In genomic region chr3:15683253-15683652, GRCh38 we compare ENCODE assay signal across 18 cellular contexts.
DNase-seq lines count a peak whose midpoint lies in the region; ATAC-seq and TF ChIP-seq lines count a peak whose summit lies in the region.
"Had no signal": no experiment of that assay in that cellular context is flagged by ENCODE, and none has a peak within 500 bp of the region (broad histone marks: within the 10 kb centered on the region; RNA-seq: fewer than 3 reads in every experiment).

No MANE protein-coding gene starts in this region.

- H3K4me1 Mint-ChIP-seq in CD14-positive monocyte = peaks cover 41% of the 10 kb centered on the region
- H3K4me1 Mint-ChIP-seq: stimulated activated naive B cell treated with anti-CD40 and anti-IgM and Interleukin-4, amounts not matched to agents 10 μg/mL and 1 μg/mL and 100 μg/mL, for 72 hours had no signal

- H3K4me1 ChIP-seq in gastrocnemius medialis = peaks cover 12 to 17% of the 10 kb centered on the region in 2 donors
- no peaks in the 10 kb centered on the region for H3K4me1 ChIP-seq in colonic mucosa
- H3K4me1 ChIP-seq: SJSA1 had no signal

- in situ Hi-C loops in gastrocnemius medialis (cut with MboI; ENCODE audit: low sequenced_read_pairs in 4 of 4) = no loop called here

- H3K27ac ChIP-seq in gastrocnemius medialis (peak overlapping the region; percentile 12 to 75 (median 60)), colonic mucosa (no peak overlapping the region)
- H3K27ac ChIP-seq: cardiac muscle cell, SJSA1 had no signal

- H3K9me3 ChIP-seq in gastrocnemius medialis (no peaks in the 10 kb centered on the region), colonic mucosa (no peaks in the 10 kb centered on the region)
- H3K9me3 ChIP-seq: SJSA1, spleen had no signal

- H3K27ac Mint-ChIP-seq in CD14-positive monocyte = peak overlapping the region; percentile 68 to 86 (median 79)
- H3K27ac Mint-ChIP-seq: activated CD4-positive, alpha-beta memory T cell treated with anti-CD3 and anti-CD28 coated beads, Interleukin-2, amount 10 ng/mL, durations not matched to agents 7 days and 5 days; stimulated activated naive B cell treated with anti-CD40 and anti-IgM and Interleukin-4, amounts not matched to agents 10 μg/mL and 1 μg/mL and 100 μg/mL, for 72 hours had no signal

- ATAC-seq in gastrocnemius medialis (no peak), GM21723 (IDR thresholded peaks at IDR 0.05; ENCODE audit: unreplicated experiment) (no peak)
- ATAC-seq: stimulated activated naive B cell treated with anti-CD40 and anti-IgM and Interleukin-4, amounts not matched to agents 10 μg/mL and 1 μg/mL and 100 μg/mL, for 72 hours had no signal

- H3K27me3 ChIP-seq in gastrocnemius medialis (no peaks in the 10 kb centered on the region), colonic mucosa (no peaks in the 10 kb centered on the region)
- H3K27me3 ChIP-seq: cardiac muscle cell, SJSA1, spleen had no signal

- intact Hi-C loops in CD14-positive monocyte (cut with micrococcal nuclease) (loop anchor here in 1 of 2 donors (10.0 kb wide), 2 partner anchors 48 to 122 kb away; no protein-coding TSS in a partner anchor), gastrocnemius medialis (cut with DNase I; ENCODE audit: low total_unique reads) (no loop called here), colonic mucosa (cut with DNase I) (no loop called here)

- TF ChIP-seq POLR2A in NB4 (IDR thresholded peaks at IDR 0.05; ENCODE audit: extremely low read depth, insufficient read length) (no peak), gastrocnemius medialis (IDR thresholded peaks at IDR 0.05) (no peak)

- no peak overlapping the region for H3K4me3 ChIP-seq in NB4 (ENCODE audit: low read depth, low read length)
- H3K4me3 ChIP-seq in gastrocnemius medialis = no peak overlapping the region
- no peak overlapping the region for H3K4me3 ChIP-seq in colonic mucosa
- H3K4me3 ChIP-seq: cardiac muscle cell, SJSA1, spleen had no signal

- H3K36me3 ChIP-seq in gastrocnemius medialis (peaks cover 0 to 45% of the 10 kb centered on the region in 2 donors), colonic mucosa (peaks cover 6% of the 10 kb centered on the region)

- H3K9me3 Mint-ChIP-seq in CD14-positive monocyte = peaks cover 0 to 2% (median 0%) of the 10 kb centered on the region in 7 donors
- H3K9me3 Mint-ChIP-seq: activated CD4-positive, alpha-beta memory T cell treated with anti-CD3 and anti-CD28 coated beads, Interleukin-2, amount 10 ng/mL, durations not matched to agents 7 days and 5 days; stimulated activated naive B cell treated with anti-CD40 and anti-IgM and Interleukin-4, amounts not matched to agents 10 μg/mL and 1 μg/mL and 100 μg/mL, for 72 hours had no signal

- no peak overlapping the region for H3K9ac ChIP-seq in colonic mucosa (ENCODE audit: low read depth in 2 of 2, low read length in 2 of 2)

- peak overlapping the region; percentile 6 to 70 for H3K4me3 Mint-ChIP-seq in CD14-positive monocyte
- H3K4me3 Mint-ChIP-seq: activated CD4-positive, alpha-beta memory T cell treated with anti-CD3 and anti-CD28 coated beads, Interleukin-2, amount 10 ng/mL, durations not matched to agents 7 days and 5 days; stimulated activated naive B cell treated with anti-CD40 and anti-IgM and Interleukin-4, amounts not matched to agents 10 μg/mL and 1 μg/mL and 100 μg/mL, for 72 hours had no signal

- DNase-seq in CD14-positive monocyte (ENCODE audit: low spot score) (no peak), NB4 (ENCODE audit: low read depth) (peak; percentile 39), fibroblast of peridontal ligament (ENCODE audit: extremely low read depth) (peak; percentile 22), gastrocnemius medialis (no peak), colonic mucosa (no peak), NCI-H1105 (lab: John Stamatoyannopoulos, UW) (no peak)
- no peak for DNase-seq in activated CD8-positive, alpha-beta memory T cell treated with anti-CD3 and anti-CD28 coated beads for 24 hours
- DNase-seq: activated CD4-positive, alpha-beta memory T cell treated with anti-CD3 and anti-CD28 coated beads, Interleukin-2, amount 10 ng/mL, durations not matched to agents 7 days and 5 days; COR-L47; effector CD8-positive, alpha-beta T cell; EL; NCI-H1436 treated with DMSO at 0.1 percent for 48 hours; NCI-H226; spleen; stimulated activated naive B cell treated with anti-CD40 and anti-IgM and Interleukin-4, amounts not matched to agents 10 μg/mL and 1 μg/mL and 100 μg/mL, for 72 hours had no signal

- TF ChIP-seq CTCF in CD14-positive monocyte (IDR thresholded peaks at IDR 0.05) = no peak
- TF ChIP-seq CTCF in NB4 (IDR thresholded peaks at IDR 0.05; ENCODE audit: low read depth, low read length) = no peak
- no peak for TF ChIP-seq CTCF in gastrocnemius medialis (IDR thresholded peaks at IDR 0.05 in 4 of 5, conservative IDR thresholded peaks at IDR 0.05 in 1 of 5)
- no peak for TF ChIP-seq CTCF in colonic mucosa (IDR thresholded peaks at IDR 0.05)

- no peaks in the 10 kb centered on the region for H3K27me3 Mint-ChIP-seq in CD14-positive monocyte (ENCODE audit: low read depth in 3 of 3)
- H3K27me3 Mint-ChIP-seq: activated CD4-positive, alpha-beta memory T cell treated with anti-CD3 and anti-CD28 coated beads, Interleukin-2, amount 10 ng/mL, durations not matched to agents 7 days and 5 days; stimulated activated naive B cell treated with anti-CD40 and anti-IgM and Interleukin-4, amounts not matched to agents 10 μg/mL and 1 μg/mL and 100 μg/mL, for 72 hours had no signal

- peaks cover 3 to 4% of the 10 kb centered on the region in 2 donors for H3K36me3 Mint-ChIP-seq in CD14-positive monocyte

Comparison
In these comparisons a context has a peak if more than half of its experiments do, and no peak if none do; other contexts are left out.
1. DNase-seq: peak in NB4 (single experiment) and fibroblast of peridontal ligament (single experiment); none in CD14-positive monocyte (single experiment), gastrocnemius medialis (0 of 2), colonic mucosa (single experiment), activated CD8-positive, alpha-beta memory T cell treated with anti-CD3 and anti-CD28 coated beads for 24 hours (single experiment) and NCI-H1105 (single experiment).